Comparison of ENCODE assay signal across 8 cellular contexts in genomic region chr19:57887195-57887941, GRCh38. TPM values are rescaled to one million over a fixed set of nuclear protein-coding genes. Genes with fewer than 3 reads are reported as not detected.
DNase-seq lines count a peak whose midpoint lies in the region; ATAC-seq, FAIRE-seq and TF ChIP-seq lines count a peak whose summit lies in the region.

No MANE protein-coding gene starts in this region.

- peaks cover 21 to 22% of the 10 kb centered on the region in 2 donors for H3K4me1 Mint-ChIP-seq in natural killer cell treated with Interleukin-12 subunit alpha and Interleukin-12 subunit beta and Interleukin-15 and Interleukin-18, amount 100 ng/mL, for 72 hours (ENCODE audit: low read depth in 2 of 2)

- no peaks in the 10 kb centered on the region for H3K27me3 Mint-ChIP-seq in natural killer cell treated with Interleukin-12 subunit alpha and Interleukin-12 subunit beta and Interleukin-15 and Interleukin-18, amount 100 ng/mL, for 72 hours

- peak; percentile 12 for TF ChIP-seq CTCF in D721Med (IDR thresholded peaks at IDR 0.05; ENCODE audit: insufficient read depth, missing control alignments)

- peaks cover 3% of the 10 kb centered on the region for H3K36me3 ChIP-seq in ectodermal cell (ENCODE audit: control insufficient read depth, insufficient read depth, low read length)

- no peaks in the 10 kb centered on the region for H3K4me1 ChIP-seq in ectodermal cell (ENCODE audit: control insufficient read depth, insufficient read depth, low read length)

- no peak for DNase-seq in D721Med (ENCODE audit: insufficient read length, low spot score)
- peak; percentile 74 for DNase-seq in NCI-H226
- no peak for DNase-seq in natural killer cell treated with Interleukin-12 subunit alpha and Interleukin-12 subunit beta and Interleukin-15 and Interleukin-18, amount 100 ng/mL, for 72 hours (ENCODE audit: low spot score)
- no peak for DNase-seq in UCSD-AML1 (lab: John Stamatoyannopoulos, UW; ENCODE audit: unreplicated experiment)
- DNase-seq in epidermal melanocyte (ENCODE audit: insufficient read length, low spot score), result no peak
- DNase-seq in head of caudate nucleus, result no peak

- 1 to 2% methylated on average over 6 of the region's 6 CpGs for WGBS in ectodermal cell, 2 experiments

- H3K4me3 Mint-ChIP-seq in natural killer cell treated with Interleukin-12 subunit alpha and Interleukin-12 subunit beta and Interleukin-15 and Interleukin-18, amount 100 ng/mL, for 72 hours, result peak overlapping the region; percentile 20

- H3K36me3 Mint-ChIP-seq in natural killer cell treated with Interleukin-12 subunit alpha and Interleukin-12 subunit beta and Interleukin-15 and Interleukin-18, amount 100 ng/mL, for 72 hours, result peaks cover 55% of the 10 kb centered on the region

- no peak for ATAC-seq in natural killer cell treated with Interleukin-12 subunit alpha and Interleukin-12 subunit beta and Interleukin-15 and Interleukin-18, amount 100 ng/mL, for 72 hours
- ATAC-seq in HG03196 (IDR thresholded peaks at IDR 0.05; ENCODE audit: unreplicated experiment), result no peak

- peak overlapping the region; percentile 100 for H3K4me3 ChIP-seq in ectodermal cell (ENCODE audit: insufficient read depth, low read depth, low read length)

- H3K9me3 Mint-ChIP-seq in natural killer cell treated with Interleukin-12 subunit alpha and Interleukin-12 subunit beta and Interleukin-15 and Interleukin-18, amount 100 ng/mL, for 72 hours, result peaks cover 13% of the 10 kb centered on the region

- intact Hi-C loops in head of caudate nucleus (cut with DNase I), result no loop called here

- H3K27ac ChIP-seq in ectodermal cell (ENCODE audit: insufficient read depth, low read depth, low read length, poor library complexity, severe bottlenecking), result peak overlapping the region; percentile 31

- no peak overlapping the region for H3K27ac Mint-ChIP-seq in natural killer cell treated with Interleukin-12 subunit alpha and Interleukin-12 subunit beta and Interleukin-15 and Interleukin-18, amount 100 ng/mL, for 72 hours

- no peaks in the 10 kb centered on the region for H3K9me3 ChIP-seq in ectodermal cell (ENCODE audit: control insufficient read depth, low read length)

- H3K27me3 ChIP-seq in ectodermal cell (ENCODE audit: control insufficient read depth, insufficient read depth, low read length, poor library complexity, severe bottlenecking), result no peaks in the 10 kb centered on the region

- no peak for FAIRE-seq in D721Med (lab: Jason Lieb, UNC)

RNA-seq across cellular contexts. Expression of gene ZNF814, which starts 1.5 kb away (rescaled TPM):
- polyA plus RNA-seq in ectodermal cell (2013, experiment 1 of 4), result 40.1 TPM
- polyA plus RNA-seq in ectodermal cell (2013, experiment 2 of 4), result 48.6 TPM
- polyA plus RNA-seq in ectodermal cell (2013, experiment 3 of 4), result 26.8 TPM
- polyA plus RNA-seq in ectodermal cell (2013, experiment 4 of 4), result 31.4 TPM
- 10 to 100 TPM; 18.9 to 22.4 TPM for total RNA-seq in natural killer cell treated with Interleukin-12 subunit alpha and Interleukin-12 subunit beta and Interleukin-15 and Interleukin-18, amount 100 ng/mL, for 72 hours

RNA-seq across cellular contexts. Expression of gene ZNF417, which starts 29.0 kb away (rescaled TPM):
- polyA plus RNA-seq in ectodermal cell (2013, experiment 1 of 4), result 26.6 TPM
- 30.0 TPM for polyA plus RNA-seq in ectodermal cell (2013, experiment 2 of 4)
- polyA plus RNA-seq in ectodermal cell (2013, experiment 3 of 4), result 13.3 TPM
- polyA plus RNA-seq in ectodermal cell (2013, experiment 4 of 4), result 20.7 TPM
- 10 to 100 TPM; 19.8 to 26.6 TPM for total RNA-seq in natural killer cell treated with Interleukin-12 subunit alpha and Interleukin-12 subunit beta and Interleukin-15 and Interleukin-18, amount 100 ng/mL, for 72 hours

RNA-seq across cellular contexts. Expression of gene ZNF587, which starts 37.7 kb away (rescaled TPM):
- polyA plus RNA-seq in ectodermal cell (2013, experiment 1 of 4), result 47.5 TPM
- polyA plus RNA-seq in ectodermal cell (2013, experiment 2 of 4), result 54.4 TPM
- 31.3 TPM for polyA plus RNA-seq in ectodermal cell (2013, experiment 3 of 4)
- polyA plus RNA-seq in ectodermal cell (2013, experiment 4 of 4), result 39.0 TPM
- 10 to 100 TPM; 34.5 to 72.5 TPM for total RNA-seq in natural killer cell treated with Interleukin-12 subunit alpha and Interleukin-12 subunit beta and Interleukin-15 and Interleukin-18, amount 100 ng/mL, for 72 hours

RNA-seq across cellular contexts. Expression of gene ZNF418, which starts 47.8 kb away (rescaled TPM):
- 24.9 TPM for polyA plus RNA-seq in ectodermal cell (2013, experiment 1 of 4)
- polyA plus RNA-seq in ectodermal cell (2013, experiment 2 of 4), result 26.4 TPM
- polyA plus RNA-seq in ectodermal cell (2013, experiment 3 of 4), result 18.4 TPM
- 16.6 TPM for polyA plus RNA-seq in ectodermal cell (2013, experiment 4 of 4)
- 1 to 10 TPM; 1.9 to 3.4 TPM for total RNA-seq in natural killer cell treated with Interleukin-12 subunit alpha and Interleukin-12 subunit beta and Interleukin-15 and Interleukin-18, amount 100 ng/mL, for 72 hours

RNA-seq across cellular contexts. Expression of gene ZNF587B, which starts 57.3 kb away (rescaled TPM):
- 16.0 TPM for polyA plus RNA-seq in ectodermal cell (2013, experiment 1 of 4)
- polyA plus RNA-seq in ectodermal cell (2013, experiment 2 of 4), result 21.6 TPM
- 12.2 TPM for polyA plus RNA-seq in ectodermal cell (2013, experiment 3 of 4)
- 12.3 TPM for polyA plus RNA-seq in ectodermal cell (2013, experiment 4 of 4)
- 10 to 100 TPM; 19.2 to 43.2 TPM for total RNA-seq in natural killer cell treated with Interleukin-12 subunit alpha and Interleukin-12 subunit beta and Interleukin-15 and Interleukin-18, amount 100 ng/mL, for 72 hours
